ENCODE assay signal across 19 cellular contexts in the genomic region with DNA sequence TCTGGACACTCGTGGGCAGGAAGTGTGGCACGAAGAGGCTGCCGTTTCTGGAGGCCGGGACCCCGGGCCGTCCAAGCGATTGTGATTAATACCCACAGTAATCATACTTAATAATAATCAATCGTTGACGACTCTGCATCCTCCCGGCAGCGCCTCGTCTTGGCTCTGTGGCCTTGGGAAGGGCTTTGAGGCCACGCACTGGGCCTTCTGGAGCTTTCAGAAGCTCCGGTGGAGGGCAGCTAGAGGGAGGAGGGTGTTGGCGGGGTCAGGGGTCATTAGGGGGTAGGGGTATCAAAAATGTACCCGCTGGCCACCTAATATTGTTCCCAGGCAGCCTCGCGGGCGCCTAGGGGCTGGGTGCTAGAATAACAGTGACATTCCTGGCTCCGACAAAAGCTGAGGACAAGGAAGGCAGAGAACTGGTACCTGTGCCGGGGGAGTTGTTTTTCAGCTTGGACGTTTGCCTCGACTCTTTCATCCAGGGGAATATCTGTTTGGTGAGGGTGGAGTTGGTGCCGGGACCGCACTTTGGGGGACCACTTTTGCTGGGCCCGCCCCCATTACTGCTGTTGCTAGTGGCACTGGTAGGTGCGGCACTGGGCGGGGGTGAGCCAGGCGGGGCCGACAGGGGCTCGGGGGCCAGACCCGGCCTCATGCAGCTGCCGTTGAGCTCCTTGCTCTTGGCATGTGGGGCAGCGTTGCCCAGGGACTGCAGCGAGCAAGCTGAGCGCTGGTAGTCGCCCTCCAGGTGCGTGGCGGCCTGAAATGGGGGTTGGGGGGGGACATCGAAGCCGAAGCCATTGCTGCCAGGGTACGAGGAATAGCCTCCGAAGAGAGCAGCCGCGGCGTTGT. TPM values are rescaled to one million over a fixed set of nuclear protein-coding genes. Genes with fewer than 3 reads are reported as not detected.
A peak's percentile ranks its signal among the peaks of the same experiment; 100 is the strongest.
DNase-seq lines count a peak whose midpoint lies in the region; ATAC-seq and TF ChIP-seq lines count a peak whose summit lies in the region.
"Had no signal": no experiment of that assay in that cellular context is flagged by ENCODE, and none has a peak within 500 bp of the region (broad histone marks: within the 10 kb centered on the region; RNA-seq: fewer than 3 reads in every experiment).

No MANE protein-coding gene starts in this region.

- H3K9me2 ChIP-seq in GM23338 (ENCODE audit: insufficient read depth) (no peaks in the 10 kb centered on the region), OCI-LY7 (ENCODE audit: insufficient read depth, low read length) (no peaks in the 10 kb centered on the region)

- H3K4me3 Mint-ChIP-seq in GM23338 = peak overlapping the region; percentile 32; the same call in 1 of the 3 replicates
- H3K4me3 Mint-ChIP-seq in WTC11 = peak overlapping the region; percentile 39
- no peak overlapping the region for H3K4me3 Mint-ChIP-seq in progenitor cell of endocrine pancreas (ENCODE audit: low read depth)
- H3K4me3 Mint-ChIP-seq: T-helper 1 cell treated with Interleukin-12 subunit alpha and Interleukin-12 subunit beta and Interleukin-4 antibody, amounts not matched to agents 30 μg/mL and 1 μg/mL, for 36 hours had no signal

- H3K79me2 ChIP-seq in GM23338 (replicated peaks; ENCODE audit: insufficient read depth) (no peaks in the 10 kb centered on the region), fibroblast of lung (ENCODE audit: control insufficient read depth, insufficient read depth, low read length) (peaks cover 95% of the 10 kb centered on the region), OCI-LY7 (ENCODE audit: insufficient read depth, low read depth, low read length) (no peaks in the 10 kb centered on the region)

- H2AFZ ChIP-seq in GM23338 (no peak overlapping the region), fibroblast of lung (ENCODE audit: low read length) (no peak overlapping the region), OCI-LY7 (ENCODE audit: low read length) (no peak overlapping the region)

- no peak overlapping the region for H3K27ac ChIP-seq in GM23338 (ENCODE audit: low read depth)
- peak overlapping the region; percentile 84 for H3K27ac ChIP-seq in fibroblast of lung (ENCODE audit: insufficient read depth, low read length)
- H3K27ac ChIP-seq in OCI-LY7 (ENCODE audit: low read depth, low read length, poor library complexity, severe bottlenecking) = no peak overlapping the region
- H3K27ac ChIP-seq: C4-2B, psoas muscle, uterus had no signal

- H3K9ac ChIP-seq in fibroblast of lung (ENCODE audit: insufficient read depth, low read length) = peak overlapping the region; percentile 60

- CTCF ChIA-PET in WTC11 (lab: Charles Lee) = interaction anchor here (0.6 to 2.7 kb wide), 4 partner anchors 25 to 85 kb away, joined by 5 to 11 read pairs (median 8); partner anchors contain the start of gene HOXB5
- CTCF ChIA-PET in OCI-LY7 (lab: Charles Lee; ENCODE audit: unreplicated experiment) = no interaction called here

- H3K27me3 Mint-ChIP-seq in GM23338 (ENCODE audit: insufficient read depth, low read depth, poor library complexity) (peaks cover 99% of the 10 kb centered on the region), WTC11 (ENCODE audit: low read depth) (peaks cover 100% of the 10 kb centered on the region; the same call in 1 of the 2 replicates), progenitor cell of endocrine pancreas (peaks cover 83% of the 10 kb centered on the region)

- H3K4me2 ChIP-seq in GM23338 (peak overlapping the region; percentile 58), fibroblast of lung (ENCODE audit: extremely low read depth, insufficient read depth, low read length) (peak overlapping the region; percentile 92), OCI-LY7 (ENCODE audit: low read length) (no peak overlapping the region)

- H3F3A ChIP-seq in GM23338 (replicated peaks; ENCODE audit: low read depth) = peaks cover 29% of the 10 kb centered on the region

- H3K36me3 Mint-ChIP-seq in GM23338 (ENCODE audit: low read depth) (no peaks in the 10 kb centered on the region), WTC11 (no peaks in the 10 kb centered on the region), progenitor cell of endocrine pancreas (ENCODE audit: insufficient read depth) (peaks cover 10% of the 10 kb centered on the region)
- H3K36me3 Mint-ChIP-seq: activated naive CD4-positive, alpha-beta T cell treated with anti-CD3 and anti-CD28 coated beads, Interleukin-2, amount 50 U/mL, for 72 hours had no signal

- H3K4me1 ChIP-seq in GM23338 (ENCODE audit: insufficient read depth) = peaks cover 77% of the 10 kb centered on the region
- H3K4me1 ChIP-seq in fibroblast of lung (ENCODE audit: control insufficient read depth, extremely low read depth, insufficient read depth, low read length) = peaks cover 41% of the 10 kb centered on the region
- H3K4me1 ChIP-seq in OCI-LY7 (ENCODE audit: insufficient read depth, low read length, poor library complexity, severe bottlenecking) = no peaks in the 10 kb centered on the region

- POLR2A ChIA-PET in WTC11 (lab: Charles Lee) = interaction anchor here (0.6 to 0.9 kb wide), 2 partner anchors 25 to 33 kb away, joined by 3 read pairs; no protein-coding TSS in a partner anchor
- POLR2A ChIA-PET in OCI-LY7 (lab: Charles Lee) = no interaction called here

- peak; percentile 4; the same call in 2 of the 3 replicates for ATAC-seq in GM23338
- peak; percentile 4; the same call in 1 of the 2 replicates for ATAC-seq in WTC11
- ATAC-seq: activated naive CD4-positive, alpha-beta T cell treated with anti-CD3 and anti-CD28 coated beads, Interleukin-2, amount 50 U/mL, for 72 hours; psoas muscle had no signal

- H3K4me3 ChIP-seq in GM23338 (0 out of 2 replicates have a peak overlapping the region, but pooled peaks have one; percentile 27), fibroblast of lung (replicated peaks in 1 of 4; ENCODE audit: control extremely low read depth in 1 of 4, insufficient read depth in 1 of 4, low read depth in 3 of 4, low read length in 4 of 4) (peak overlapping the region; percentile 37 to 80 (median 41)), OCI-LY7 (ENCODE audit: low read depth, low read length, poor library complexity, severe bottlenecking) (no peak overlapping the region)
- H3K4me3 ChIP-seq: GM12878, psoas muscle, uterus had no signal

- H3K27me3 ChIP-seq in GM23338 (ENCODE audit: insufficient read depth) (peaks cover 100% of the 10 kb centered on the region), fibroblast of lung (ENCODE audit: control insufficient read depth, insufficient read depth, low read length) (no peaks in the 10 kb centered on the region)
- H3K27me3 ChIP-seq: uterus had no signal

- H3K27ac Mint-ChIP-seq in GM23338 (no peak overlapping the region), WTC11 (no peak overlapping the region), progenitor cell of endocrine pancreas (peak overlapping the region; percentile 27)
- H3K27ac Mint-ChIP-seq: activated naive CD4-positive, alpha-beta T cell treated with anti-CD3 and anti-CD28 coated beads, Interleukin-2, amount 50 U/mL, for 72 hours; T-helper 1 cell treated with Interleukin-12 subunit alpha and Interleukin-12 subunit beta and Interleukin-4 antibody, amounts not matched to agents 30 μg/mL and 1 μg/mL, for 36 hours had no signal

- peaks cover 28% of the 10 kb centered on the region for H4K20me1 ChIP-seq in GM23338 (replicated peaks; ENCODE audit: insufficient read depth)
- H4K20me1 ChIP-seq in fibroblast of lung (ENCODE audit: control insufficient read depth, extremely low read depth, insufficient read depth, low read length) = no peaks in the 10 kb centered on the region
- no peaks in the 10 kb centered on the region for H4K20me1 ChIP-seq in OCI-LY7 (ENCODE audit: insufficient read depth, low read length)

- no TSS peak for BruUV-seq in OCI-LY7 (replicated peaks; lab: Mats Ljungman, UMichigan)

- peaks cover 51% of the 10 kb centered on the region for H3K4me1 Mint-ChIP-seq in GM23338
- H3K4me1 Mint-ChIP-seq in WTC11 = peaks cover 54% of the 10 kb centered on the region
- H3K4me1 Mint-ChIP-seq in progenitor cell of endocrine pancreas (ENCODE audit: low read depth) = peaks cover 41% of the 10 kb centered on the region

- TF ChIP-seq CTCF in GM23338 (conservative IDR thresholded peaks at IDR 0.05; ENCODE audit: low read depth in 2 of 2) (no peak), WTC11 (IDR thresholded peaks at IDR 0.05) (no peak), fibroblast of lung (conservative IDR thresholded peaks at IDR 0.05 in 1 of 2, IDR thresholded peaks at IDR 0.05 in 1 of 2; ENCODE audit: low read depth in 1 of 2, low read length in 2 of 2) (no peak), progenitor cell of endocrine pancreas (IDR thresholded peaks at IDR 0.05; ENCODE audit: unreplicated experiment) (no peak), OCI-LY7 (conservative IDR thresholded peaks at IDR 0.05; ENCODE audit: low read length) (no peak)

- H3K36me3 ChIP-seq in GM23338 (ENCODE audit: insufficient read depth) (no peaks in the 10 kb centered on the region), fibroblast of lung (ENCODE audit: control insufficient read depth, insufficient read depth, low read length) (peaks cover 21% of the 10 kb centered on the region), OCI-LY7 (ENCODE audit: insufficient read depth, low read length) (peaks cover 12% of the 10 kb centered on the region; the same call in 1 of the 2 replicates)
- H3K36me3 ChIP-seq: uterus had no signal

- DNase-seq in GM23338 (ENCODE audit: low spot score) = peak; percentile 51
- DNase-seq in WTC11 (ENCODE audit: low spot score) = no peak
- DNase-seq in fibroblast of lung (ENCODE audit: low read depth in 2 of 2) = peak; percentile 42 to 55
- no peak for DNase-seq in progenitor cell of endocrine pancreas (ENCODE audit: low spot score, unreplicated experiment)
- no peak for DNase-seq in DMS 273 treated with DMSO at 0.1 percent for 48 hours (lab: John Stamatoyannopoulos, UW)
- no peak for DNase-seq in NCI-H2227 (lab: John Stamatoyannopoulos, UW; ENCODE audit: unreplicated experiment)
- DNase-seq in COR-L47 (lab: John Stamatoyannopoulos, UW) = no peak
- no peak for DNase-seq in OCI-LY7 (ENCODE audit: low spot score)
- DNase-seq: psoas muscle; stimulated activated CD4-positive, alpha-beta T cell treated with anti-CD3 and anti-CD28 coated beads, Interleukin-2, amount 100 ng/mL, for 24 hours; stimulated activated CD8-positive, alpha-beta memory T cell treated with anti-CD3 and anti-CD28 coated beads, Interleukin-4, amount 100 ng/mL, for 48 hours; uterus had no signal

- no peaks in the 10 kb centered on the region for H3K9me3 ChIP-seq in fibroblast of lung (ENCODE audit: control insufficient read depth, insufficient read depth, low read depth, low read length)
- H3K9me3 ChIP-seq in OCI-LY7 (ENCODE audit: low read length) = no peaks in the 10 kb centered on the region
- H3K9me3 ChIP-seq: psoas muscle, uterus had no signal

- H3K9me3 Mint-ChIP-seq in GM23338 (no peaks in the 10 kb centered on the region; the same call in 2 of the 3 replicates), WTC11 (no peaks in the 10 kb centered on the region), progenitor cell of endocrine pancreas (ENCODE audit: low read depth) (no peaks in the 10 kb centered on the region)
- H3K9me3 Mint-ChIP-seq: activated naive CD4-positive, alpha-beta T cell treated with anti-CD3 and anti-CD28 coated beads, Interleukin-2, amount 50 U/mL, for 72 hours; T-helper 1 cell treated with Interleukin-12 subunit alpha and Interleukin-12 subunit beta and Interleukin-4 antibody, amounts not matched to agents 30 μg/mL and 1 μg/mL, for 36 hours had no signal

- intact Hi-C loops in OCI-LY7 (cut with micrococcal nuclease; ENCODE audit: unreplicated experiment) = no loop called here

RNA-seq across cellular contexts. Expression of gene HOXB2, which starts 6.9 kb away (rescaled TPM):
- not detected in 2 replicates for total RNA-seq in GM23338 (2014; rRNA removed; shearing (Covaris generic))
- polyA plus RNA-seq in GM23338 (2016; fragmentation: Nextera tagmentation; extraction: Ambion mirVana) = 0.37 TPM in 1 of 2 replicates, not detected in the other
- 1.3 to 3.7 TPM (median 2.0 TPM) in 3 replicates for total RNA-seq in WTC11 (2021)
- total RNA-seq in fibroblast of lung = 9.2 and 12.2 TPM in 2 replicates
- polyA plus RNA-seq in fibroblast of lung = 12.3 and 15.9 TPM in 2 replicates
- 18.2 and 25.8 TPM in 2 replicates for polyA plus RNA-seq in fibroblast of lung (2012)
- 10.2 and 12.9 TPM in 2 replicates for polyA minus RNA-seq in fibroblast of lung (ENCODE audit: low replicate concordance)
- 15.2 and 19.8 TPM in 2 replicates for total RNA-seq in progenitor cell of endocrine pancreas
- not detected in 2 replicates for total RNA-seq in OCI-LY7 (2014; rRNA removed; shearing (Covaris generic))
- total RNA-seq in OCI-LY7 (2022) = not detected in 2 replicates
- total RNA-seq: NCI-H460 had no signal

RNA-seq across cellular contexts. Expression of gene HOXB1, which starts 21.0 kb away (rescaled TPM):
- not detected in 2 replicates for total RNA-seq in GM23338 (2014; rRNA removed; shearing (Covaris generic))
- polyA plus RNA-seq in GM23338 (2016; fragmentation: Nextera tagmentation; extraction: Ambion mirVana) (not detected in 2 replicates), fibroblast of lung (not detected in 2 replicates)
- total RNA-seq in WTC11 (2021) (0.41 to 0.63 TPM (median 0.55 TPM) in 3 replicates), fibroblast of lung (not detected in 2 replicates), progenitor cell of endocrine pancreas (0.96 and 2.2 TPM in 2 replicates), OCI-LY7 (2022) (not detected in 2 replicates)
- not detected in 2 replicates for polyA plus RNA-seq in fibroblast of lung (2012)
- polyA minus RNA-seq in fibroblast of lung (ENCODE audit: low replicate concordance) = not detected in 2 replicates
- total RNA-seq in OCI-LY7 (2014; rRNA removed; shearing (Covaris generic)) = not detected in 2 replicates
- total RNA-seq: activated naive CD4-positive, alpha-beta T cell treated with anti-CD3 and anti-CD28 coated beads, Interleukin-2, amount 50 U/mL, for 72 hours; Daoy; GM12878; mucosa of gallbladder; NCI-H460; psoas muscle; uterus had no signal
- polyA plus RNA-seq: GM12878, psoas muscle had no signal

RNA-seq across cellular contexts. Expression of gene HOXB4, which starts 26.3 kb away (rescaled TPM):
- total RNA-seq in GM23338 (2014; rRNA removed; shearing (Covaris generic)) = not detected in 2 replicates
- polyA plus RNA-seq in GM23338 (2016; fragmentation: Nextera tagmentation; extraction: Ambion mirVana) (not detected in 2 replicates), fibroblast of lung (3.4 and 3.8 TPM in 2 replicates)
- total RNA-seq in WTC11 (2021) (0.04 TPM in 1 of 3 replicates, not detected in the others), fibroblast of lung (6.2 and 8.9 TPM in 2 replicates), progenitor cell of endocrine pancreas (3.4 and 6.0 TPM in 2 replicates), OCI-LY7 (2022) (8.9 and 9.2 TPM in 2 replicates)
- polyA plus RNA-seq in fibroblast of lung (2012) = 4.5 and 5.6 TPM in 2 replicates
- 3.8 and 5.0 TPM in 2 replicates for polyA minus RNA-seq in fibroblast of lung (ENCODE audit: low replicate concordance)
- total RNA-seq in OCI-LY7 (2014; rRNA removed; shearing (Covaris generic)) = 7.2 and 7.4 TPM in 2 replicates

RNA-seq across cellular contexts. Expression of gene HOXB3, which starts 38.2 kb away (rescaled TPM):
- total RNA-seq in GM23338 (2014; rRNA removed; shearing (Covaris generic)) = 0.17 TPM in 1 of 2 replicates, not detected in the other
- polyA plus RNA-seq in GM23338 (2016; fragmentation: Nextera tagmentation; extraction: Ambion mirVana) (not detected in 2 replicates), fibroblast of lung (15.7 and 19.5 TPM in 2 replicates)
- total RNA-seq in WTC11 (2021) (0.09 to 0.30 TPM (median 0.11 TPM) in 3 replicates), fibroblast of lung (15.7 and 28.6 TPM in 2 replicates), progenitor cell of endocrine pancreas (19.4 and 32.1 TPM in 2 replicates), OCI-LY7 (2022) (13.0 and 14.6 TPM in 2 replicates)
- 20.9 and 25.3 TPM in 2 replicates for polyA plus RNA-seq in fibroblast of lung (2012)
- 3.5 and 4.9 TPM in 2 replicates for polyA minus RNA-seq in fibroblast of lung (ENCODE audit: low replicate concordance)
- 7.7 and 14.0 TPM in 2 replicates for total RNA-seq in OCI-LY7 (2014; rRNA removed; shearing (Covaris generic))

RNA-seq across cellular contexts. Expression of gene HOXB5, which starts 41.8 kb away (rescaled TPM):
- not detected in 2 replicates for total RNA-seq in GM23338 (2014; rRNA removed; shearing (Covaris generic))
- not detected in 2 replicates for polyA plus RNA-seq in GM23338 (2016; fragmentation: Nextera tagmentation; extraction: Ambion mirVana)
- total RNA-seq in WTC11 (2021) = not detected in 3 replicates
- total RNA-seq in fibroblast of lung = 1.0 and 2.1 TPM in 2 replicates
- polyA plus RNA-seq in fibroblast of lung = 9.4 and 17.2 TPM in 2 replicates
- 24.6 and 41.8 TPM in 2 replicates for polyA plus RNA-seq in fibroblast of lung (2012)
- polyA minus RNA-seq in fibroblast of lung (ENCODE audit: low replicate concordance) = 3.8 and 5.5 TPM in 2 replicates
- total RNA-seq in progenitor cell of endocrine pancreas = 2.1 and 5.6 TPM in 2 replicates
- total RNA-seq in OCI-LY7 (2014; rRNA removed; shearing (Covaris generic)) = not detected in 2 replicates
- not detected in 2 replicates for total RNA-seq in OCI-LY7 (2022)
- total RNA-seq: activated naive CD4-positive, alpha-beta T cell treated with anti-CD3 and anti-CD28 coated beads, Interleukin-2, amount 50 U/mL, for 72 hours; GM12878 had no signal
- polyA plus RNA-seq: GM12878 had no signal

Comparison
In these comparisons a context has a peak if more than half of its experiments do, and no peak if none do; other contexts are left out.
1. DNase-seq: peak in GM23338 (single experiment) and fibroblast of lung (2 of 2); none in WTC11 (single experiment), progenitor cell of endocrine pancreas (single experiment), DMS 273 treated with DMSO at 0.1 percent for 48 hours (single experiment), NCI-H2227 (single experiment), COR-L47 (single experiment) and OCI-LY7 (single experiment).